8 cellular contexts compared by ENCODE assay signal in genomic region chr22:35399678-35400334, GRCh38. TPM values are rescaled to one million over a fixed set of nuclear protein-coding genes. Genes with fewer than 3 reads are reported as not detected.
A peak's percentile ranks its signal among the peaks of the same experiment; 100 is the strongest.
DNase-seq lines count a peak whose midpoint lies in the region; ATAC-seq and TF ChIP-seq lines count a peak whose summit lies in the region.

Gene MCM5, plus strand, starts transcription at chr22:35400140. Its CDS starts 299 bp downstream, at chr22:35400439.

- H3K79me2 ChIP-seq in OCI-LY7 (ENCODE audit: insufficient read depth, low read depth, low read length): peaks cover 45% of the 10 kb centered on the region

- H3K27ac ChIP-seq in OCI-LY7 (ENCODE audit: low read depth, low read length, poor library complexity, severe bottlenecking): peak within 1 kb of the TSS; percentile 86

- peak within 1 kb of the TSS; percentile 18; the same call in 1 of the 2 replicates for H2AFZ ChIP-seq in OCI-LY7 (ENCODE audit: low read length)

- no peaks in the 10 kb centered on the region for H3K27me3 ChIP-seq in mononuclear cell (ENCODE audit: insufficient read depth, low read length)

- H3K4me3 ChIP-seq in OCI-LY7 (ENCODE audit: low read depth, low read length, poor library complexity, severe bottlenecking) (peak within 1 kb of the TSS; percentile 79), epithelial cell of esophagus (ENCODE audit: low read length) (peak within 1 kb of the TSS; percentile 89), mononuclear cell (ENCODE audit: low read length) (peak within 1 kb of the TSS; percentile 94)

- no peak for TF ChIP-seq CTCF in OCI-LY7 (conservative IDR thresholded peaks at IDR 0.05; ENCODE audit: low read length)
- no peak for TF ChIP-seq CTCF in epithelial cell of esophagus (IDR thresholded peaks at IDR 0.05; ENCODE audit: insufficient read depth, low read depth, low read length, missing control alignments)

- H3K36me3 ChIP-seq in OCI-LY7 (ENCODE audit: insufficient read depth, low read length): peaks cover 45% of the 10 kb centered on the region

- CTCF ChIA-PET in OCI-LY7 (lab: Charles Lee; ENCODE audit: unreplicated experiment): no interaction called here

- POLR2A ChIA-PET in OCI-LY7 (lab: Charles Lee): interaction anchor here (3.1 kb wide), 1 partner anchor 9 kb away, joined by 13 read pairs; no protein-coding TSS in a partner anchor

- peak; percentile 86 for ATAC-seq in GM21515 (IDR thresholded peaks at IDR 0.05; ENCODE audit: unreplicated experiment)

- DNase-seq in D341Med (ENCODE audit: low spot score) (peak; percentile 99), HuH-7.5 (ENCODE audit: low spot score) (peak; percentile 97), OCI-LY7 (ENCODE audit: low spot score) (peak; percentile 99), activated T-cell treated with anti-CD3 and anti-CD28 coated beads for 24 hours (ENCODE audit: low read depth) (peak; percentile 96), epithelial cell of esophagus (ENCODE audit: low read depth) (peak; percentile 98)
- peak; percentile 91 to 93 for DNase-seq in stimulated activated CD8-positive, alpha-beta memory T cell treated with anti-CD3 and anti-CD28 coated beads, Interleukin-4, amount 100 ng/mL, for 1 hour (ENCODE audit: low read depth in 2 of 2, low spot score in 1 of 2)

- peak within 1 kb of the TSS; percentile 97 for H3K4me2 ChIP-seq in OCI-LY7 (ENCODE audit: low read length)

- H3K9me2 ChIP-seq in OCI-LY7 (ENCODE audit: insufficient read depth, low read length): no peaks in the 10 kb centered on the region

- H3K9me3 ChIP-seq in OCI-LY7 (ENCODE audit: low read length) (no peaks in the 10 kb centered on the region; the same call in 1 of the 2 replicates), mononuclear cell (ENCODE audit: low read depth, low read length) (no peaks in the 10 kb centered on the region)

- H3K4me1 ChIP-seq in OCI-LY7 (ENCODE audit: insufficient read depth, low read length, poor library complexity, severe bottlenecking) (peaks cover 67% of the 10 kb centered on the region), mononuclear cell (ENCODE audit: insufficient read depth, low read length) (peaks cover 59% of the 10 kb centered on the region)

- no TSS peak for BruUV-seq in OCI-LY7 (replicated peaks; lab: Mats Ljungman, UMichigan)

- peaks cover 6% of the 10 kb centered on the region; the same call in 1 of the 2 replicates for H4K20me1 ChIP-seq in OCI-LY7 (ENCODE audit: insufficient read depth, low read length)

- intact Hi-C loops in OCI-LY7 (cut with micrococcal nuclease; ENCODE audit: unreplicated experiment): loop anchor here (1.0 kb wide), 1 partner anchor 48 kb away; no protein-coding TSS in a partner anchor

RNA-seq across cellular contexts. Expression of gene MCM5, which starts in this region (rescaled TPM):
- 178 and 242 TPM in 2 replicates for total RNA-seq in OCI-LY7 (2014; rRNA removed; shearing (Covaris generic))
- total RNA-seq in OCI-LY7 (2022) (360 TPM in 2 replicates), mononuclear cell (21.3 TPM)

Comparison
In these comparisons a context has a peak if more than half of its experiments do, and no peak if none do; other contexts are left out.
1. Peak in every context shown above with its lines: DNase-seq, ATAC-seq, H3K4me3 ChIP-seq and H3K27ac ChIP-seq.